In the genomic region with DNA sequence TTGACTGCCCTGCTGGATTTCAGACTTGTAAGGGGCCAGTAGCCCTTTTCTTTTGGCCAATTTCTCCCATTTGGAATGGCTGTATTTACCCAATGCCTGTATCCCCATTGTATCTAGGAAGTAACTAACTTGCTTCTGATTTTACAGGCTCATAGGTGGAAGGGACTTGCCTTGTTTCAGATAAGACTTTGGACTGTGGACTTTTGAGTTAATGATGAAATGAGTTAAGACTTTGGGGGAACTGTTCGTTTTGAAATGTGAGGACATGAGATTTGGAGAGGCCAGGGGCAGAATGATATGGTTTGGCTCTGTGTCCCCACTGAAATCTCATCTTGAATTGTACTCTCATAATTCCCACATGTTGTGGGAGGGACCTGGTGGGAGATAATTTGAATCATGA, we compare ENCODE assay signal across 1 cellular context. TPM values are rescaled to one million over a fixed set of nuclear protein-coding genes. Genes with fewer than 3 reads are reported as not detected.
"Had no signal": no experiment of that assay in that cellular context is flagged by ENCODE, and none has a peak within 500 bp of the region (broad histone marks: within the 10 kb centered on the region; RNA-seq: fewer than 3 reads in every experiment).

No MANE protein-coding gene starts in this region.

RNA-seq across cellular contexts. Expression of a gene that starts 17.6 kb away (rescaled TPM):
- total RNA-seq: myocyte had no signal
